Comparison of ENCODE assay signal across 32 cellular contexts in the genomic region with DNA sequence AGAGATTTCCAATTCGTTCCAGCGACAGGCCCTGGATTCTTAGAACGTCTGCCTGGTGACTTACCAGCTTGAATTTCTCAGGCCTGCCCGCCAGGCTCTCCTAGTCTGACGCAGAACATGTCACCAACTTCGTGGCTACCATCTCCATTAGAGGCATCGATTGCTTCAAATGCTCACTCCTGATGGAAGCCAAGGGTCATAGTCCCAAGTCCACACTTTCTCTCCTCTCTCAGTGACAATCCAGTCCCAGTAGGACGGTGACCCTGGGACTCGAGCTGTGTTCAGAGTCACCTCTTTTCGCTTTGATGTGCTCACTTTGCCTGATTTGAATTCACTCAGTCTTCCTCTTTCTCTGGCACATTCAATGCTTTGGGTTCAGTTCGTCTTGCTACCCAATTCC.
A peak's percentile ranks its signal among the peaks of the same experiment; 100 is the strongest.
DNase-seq lines count a peak whose midpoint lies in the region; ATAC-seq, FAIRE-seq and TF ChIP-seq lines count a peak whose summit lies in the region.
"Had no signal": no experiment of that assay in that cellular context is flagged by ENCODE, and none has a peak within 500 bp of the region (broad histone marks: within the 10 kb centered on the region; RNA-seq: fewer than 3 reads in every experiment).

No MANE protein-coding gene starts in this region.

- peak overlapping the region; percentile 54 for H2BK5ac ChIP-seq in mesendoderm (ENCODE audit: low read length)

- H3K27me3 ChIP-seq in CD4-positive, CD25-positive, alpha-beta regulatory T cell (ENCODE audit: control insufficient read depth, insufficient read depth, low read length): no peaks in the 10 kb centered on the region
- no peaks in the 10 kb centered on the region for H3K27me3 ChIP-seq in mesendoderm (ENCODE audit: insufficient read depth, low read length, poor library complexity)
- H3K27me3 ChIP-seq in MM.1S (replicated peaks; ENCODE audit: insufficient read depth, low read length): no peaks in the 10 kb centered on the region; the same call in 1 of the 2 replicates
- H3K27me3 ChIP-seq: gastroesophageal sphincter, hepatocyte, testis, uterus had no signal

- no peak overlapping the region for H3K4ac ChIP-seq in mesendoderm (ENCODE audit: low read depth, low read length)

- no peaks in the 10 kb centered on the region for H3K27me3 Mint-ChIP-seq in activated CD4-positive, alpha-beta T cell treated with anti-CD3 and anti-CD28 coated beads, Interleukin-2, amount 10 ng/mL, durations not matched to agents 24 days and 14 days
- no peaks in the 10 kb centered on the region for H3K27me3 Mint-ChIP-seq in CD4-positive, CD25-positive, alpha-beta regulatory T cell
- H3K27me3 Mint-ChIP-seq in activated T-helper 2 cell treated with anti-CD3 and anti-CD28 coated beads, Interferon-gamma antibody, Interleukin-2, Interleukin-4, amounts not matched to agents 10 μg/mL and 5 μg/mL and 100 μg/mL, durations not matched to agents 14 hours and 24 hours and 36 hours (ENCODE audit: low read depth): no peaks in the 10 kb centered on the region

- FAIRE-seq in GM12891 (lab: Jason Lieb, UNC): no peak
- FAIRE-seq: A204.1, colon, RCC 7860 had no signal

- no peak overlapping the region for H2BK120ac ChIP-seq in mesendoderm (ENCODE audit: low read depth, low read length)

- peaks cover 62% of the 10 kb centered on the region for H3K4me1 Mint-ChIP-seq in activated CD4-positive, alpha-beta T cell treated with anti-CD3 and anti-CD28 coated beads, Interleukin-2, amount 10 ng/mL, durations not matched to agents 24 days and 14 days
- peaks cover 5 to 23% (median 20%) of the 10 kb centered on the region in 4 donors for H3K4me1 Mint-ChIP-seq in CD4-positive, CD25-positive, alpha-beta regulatory T cell
- peaks cover 53% of the 10 kb centered on the region for H3K4me1 Mint-ChIP-seq in activated T-helper 2 cell treated with anti-CD3 and anti-CD28 coated beads, Interferon-gamma antibody, Interleukin-2, Interleukin-4, amounts not matched to agents 10 μg/mL and 5 μg/mL and 100 μg/mL, durations not matched to agents 14 hours and 24 hours and 36 hours (ENCODE audit: low read depth)

- H2AK5ac ChIP-seq in mesendoderm (ENCODE audit: low read length): peak overlapping the region; percentile 92

- H3K27ac Mint-ChIP-seq in activated CD4-positive, alpha-beta T cell treated with anti-CD3 and anti-CD28 coated beads, Interleukin-2, amount 10 ng/mL, durations not matched to agents 24 days and 14 days: peak overlapping the region; percentile 89
- H3K27ac Mint-ChIP-seq in CD4-positive, CD25-positive, alpha-beta regulatory T cell: peak overlapping the region in 2 of 3 donors; percentile 42 to 44
- H3K27ac Mint-ChIP-seq in activated T-helper 2 cell treated with anti-CD3 and anti-CD28 coated beads, Interferon-gamma antibody, Interleukin-2, Interleukin-4, amounts not matched to agents 10 μg/mL and 5 μg/mL and 100 μg/mL, durations not matched to agents 14 hours and 24 hours and 36 hours: peak overlapping the region; percentile 77

- no peak for TF ChIP-seq POLR2A in GM12891 (IDR thresholded peaks at IDR 0.05; ENCODE audit: low read depth, low read length)

- H3K9me3 ChIP-seq in CD4-positive, CD25-positive, alpha-beta regulatory T cell (ENCODE audit: control insufficient read depth in 2 of 2, low read length in 2 of 2): no peaks in the 10 kb centered on the region
- H3K9me3 ChIP-seq in MM.1S (replicated peaks; ENCODE audit: insufficient read depth, low read length): no peaks in the 10 kb centered on the region
- H3K9me3 ChIP-seq: gastroesophageal sphincter, mucosa of descending colon, testis, uterus had no signal

- H3K36me3 ChIP-seq in CD4-positive, CD25-positive, alpha-beta regulatory T cell (ENCODE audit: control insufficient read depth, insufficient read depth, low read length): no peaks in the 10 kb centered on the region
- H3K36me3 ChIP-seq in mesendoderm (ENCODE audit: control insufficient read depth, insufficient read depth, low read length) (no peaks in the 10 kb centered on the region), MM.1S (replicated peaks; ENCODE audit: insufficient read depth, low read length) (no peaks in the 10 kb centered on the region)
- H3K36me3 ChIP-seq: gastroesophageal sphincter, uterus had no signal

- no CpG with 5 or more reads among the region's 11 CpGs for WGBS in mesendoderm (ENCODE audit: extremely low coverage, insufficient coverage, low lambda C conversion rate)

- H3K4me1 ChIP-seq in CD4-positive, CD25-positive, alpha-beta regulatory T cell (ENCODE audit: control insufficient read depth, insufficient read depth, low read length, poor library complexity, severe bottlenecking): peaks cover 19% of the 10 kb centered on the region
- H3K4me1 ChIP-seq in mesendoderm (ENCODE audit: control insufficient read depth, low read depth, low read length) (peaks cover 14% of the 10 kb centered on the region), MM.1S (ENCODE audit: low read length) (no peaks in the 10 kb centered on the region)
- H3K4me1 ChIP-seq: gastroesophageal sphincter, uterus had no signal

- H3K4me2 ChIP-seq in mesendoderm (ENCODE audit: low read length) (no peak overlapping the region), MM.1S (ENCODE audit: low read depth, low read length) (no peak overlapping the region)
- H3K4me2 ChIP-seq: hepatocyte had no signal

- H3K4me3 ChIP-seq in CD4-positive, CD25-positive, alpha-beta regulatory T cell (ENCODE audit: low read depth, low read length): no peak overlapping the region
- H3K4me3 ChIP-seq in mesendoderm (ENCODE audit: low read length) (no peak overlapping the region), MM.1S (ENCODE audit: low read length) (no peak overlapping the region)
- H3K4me3 ChIP-seq: gastroesophageal sphincter, hepatocyte, lung, mucosa of descending colon, testis, uterus had no signal

- H3K9me2 ChIP-seq in MM.1S (replicated peaks; ENCODE audit: insufficient read depth, low read length): no peaks in the 10 kb centered on the region

- peak overlapping the region; percentile 7 for H3K4me3 Mint-ChIP-seq in activated CD4-positive, alpha-beta T cell treated with anti-CD3 and anti-CD28 coated beads, Interleukin-2, amount 10 ng/mL, durations not matched to agents 24 days and 14 days
- no peak overlapping the region for H3K4me3 Mint-ChIP-seq in CD4-positive, CD25-positive, alpha-beta regulatory T cell
- peak overlapping the region; percentile 1 for H3K4me3 Mint-ChIP-seq in activated T-helper 2 cell treated with anti-CD3 and anti-CD28 coated beads, Interferon-gamma antibody, Interleukin-2, Interleukin-4, amounts not matched to agents 10 μg/mL and 5 μg/mL and 100 μg/mL, durations not matched to agents 14 hours and 24 hours and 36 hours (ENCODE audit: low read depth)

- no peak for DNase-seq in activated CD4-positive, alpha-beta T cell treated with anti-CD3 and anti-CD28 coated beads, Interleukin-2, amount 10 ng/mL, durations not matched to agents 24 days and 14 days
- no peak for DNase-seq in activated CD4-positive, alpha-beta T cell treated with anti-CD3 and anti-CD28 coated beads, Interleukin-2, amount 50 U/mL, for 48 hours
- no peak for DNase-seq in CD4-positive, CD25-positive, alpha-beta regulatory T cell
- DNase-seq in activated T-helper 2 cell treated with anti-CD3 and anti-CD28 coated beads, Interferon-gamma antibody, Interleukin-2, Interleukin-4, amounts not matched to agents 10 μg/mL and 5 μg/mL and 100 μg/mL, durations not matched to agents 14 hours and 24 hours and 36 hours (ENCODE audit: low spot score): no peak
- DNase-seq in mesendoderm: no peak
- DNase-seq in GM12891 (ENCODE audit: insufficient read length, low spot score): no peak
- no peak for DNase-seq in central memory CD4-positive, alpha-beta T cell
- no peak for DNase-seq in MM.1S
- DNase-seq: activated gamma-delta T cell; anterior cingulate cortex; Calu3; DMS79; effector CD8-positive, alpha-beta T cell; GDM1; Kasumi-1; kidney glomerular epithelial cell; mucosa of descending colon; NCI-H1436; NCI-H226; SHP77 treated with DMSO at 0.1 percent for 48 hours; stimulated activated CD4-positive, alpha-beta T cell treated with anti-CD3 and anti-CD28 coated beads, Interleukin-15, amount 100 ng/mL, for 24 hours; stimulated activated CD4-positive, alpha-beta T cell treated with anti-CD3 and anti-CD28 coated beads, Interleukin-4, amount 100 ng/mL, for 4 hours; T1000; testis had no signal

- peak overlapping the region; percentile 18 for H3K56ac ChIP-seq in mesendoderm (ENCODE audit: low read length)

- H3K79me1 ChIP-seq in mesendoderm (ENCODE audit: low read length): no peaks in the 10 kb centered on the region

- H3K18ac ChIP-seq in mesendoderm (ENCODE audit: low read length): no peak overlapping the region

- no peak overlapping the region for H3K27ac ChIP-seq in CD4-positive, CD25-positive, alpha-beta regulatory T cell (ENCODE audit: insufficient read depth, low read length, poor library complexity, severe bottlenecking)
- H3K27ac ChIP-seq in mesendoderm (ENCODE audit: low read depth, low read length) (no peak overlapping the region), MM.1S (ENCODE audit: low read length) (no peak overlapping the region)
- H3K27ac ChIP-seq: gastroesophageal sphincter, hepatocyte, testis, uterus, VCaP had no signal

- H4K5ac ChIP-seq in mesendoderm (ENCODE audit: low read length): no peak overlapping the region

- no peak overlapping the region for H3K23ac ChIP-seq in mesendoderm (ENCODE audit: low read length)

- no peak overlapping the region for H4K8ac ChIP-seq in mesendoderm (ENCODE audit: low read depth, low read length)

- H3K9me3 Mint-ChIP-seq in activated CD4-positive, alpha-beta T cell treated with anti-CD3 and anti-CD28 coated beads, Interleukin-2, amount 10 ng/mL, durations not matched to agents 24 days and 14 days: no peaks in the 10 kb centered on the region
- H3K9me3 Mint-ChIP-seq in CD4-positive, CD25-positive, alpha-beta regulatory T cell: no peaks in the 10 kb centered on the region
- no peaks in the 10 kb centered on the region for H3K9me3 Mint-ChIP-seq in activated T-helper 2 cell treated with anti-CD3 and anti-CD28 coated beads, Interferon-gamma antibody, Interleukin-2, Interleukin-4, amounts not matched to agents 10 μg/mL and 5 μg/mL and 100 μg/mL, durations not matched to agents 14 hours and 24 hours and 36 hours

- no peak for TF ChIP-seq CTCF in MM.1S (IDR thresholded peaks at IDR 0.05; ENCODE audit: low read length)

- peaks cover 24% of the 10 kb centered on the region for H3K36me3 Mint-ChIP-seq in activated CD4-positive, alpha-beta T cell treated with anti-CD3 and anti-CD28 coated beads, Interleukin-2, amount 10 ng/mL, durations not matched to agents 24 days and 14 days (ENCODE audit: low read depth)
- H3K36me3 Mint-ChIP-seq in CD4-positive, CD25-positive, alpha-beta regulatory T cell: no peaks in the 10 kb centered on the region
- H3K36me3 Mint-ChIP-seq in activated T-helper 2 cell treated with anti-CD3 and anti-CD28 coated beads, Interferon-gamma antibody, Interleukin-2, Interleukin-4, amounts not matched to agents 10 μg/mL and 5 μg/mL and 100 μg/mL, durations not matched to agents 14 hours and 24 hours and 36 hours (ENCODE audit: low read depth): peaks cover 31% of the 10 kb centered on the region

- H3K9ac ChIP-seq in mesendoderm (ENCODE audit: low read length) (no peak overlapping the region), MM.1S (ENCODE audit: low read length) (no peak overlapping the region)

- H2BK15ac ChIP-seq in mesendoderm (replicated peaks; ENCODE audit: low read depth): no peak overlapping the region

- H3F3A ChIP-seq in MM.1S (ENCODE audit: insufficient read depth, low read length): no peaks in the 10 kb centered on the region

- no peak overlapping the region for H2AFZ ChIP-seq in MM.1S (ENCODE audit: low read length)
- H2AFZ ChIP-seq: hepatocyte had no signal

- H4K20me1 ChIP-seq in MM.1S (ENCODE audit: insufficient read depth, low read length): no peaks in the 10 kb centered on the region

- H3K79me2 ChIP-seq in mesendoderm (ENCODE audit: control insufficient read depth, insufficient read depth, low read length) (no peaks in the 10 kb centered on the region), MM.1S (ENCODE audit: low read length) (no peaks in the 10 kb centered on the region)
- H3K79me2 ChIP-seq: hepatocyte had no signal

- intact Hi-C loops in activated CD4-positive, alpha-beta T cell treated with anti-CD3 and anti-CD28 coated beads, Interleukin-2, amount 10 ng/mL, durations not matched to agents 24 days and 14 days (cut with micrococcal nuclease): loop anchor here (2.0 to 10.0 kb wide), 4 partner anchors 42 to 385 kb away; a partner anchor contains a TSS
- intact Hi-C loops in activated T-helper 2 cell treated with anti-CD3 and anti-CD28 coated beads, Interferon-gamma antibody, Interleukin-2, Interleukin-4, amounts not matched to agents 10 μg/mL and 5 μg/mL and 100 μg/mL, durations not matched to agents 14 hours and 24 hours and 36 hours (cut with micrococcal nuclease): loop anchor here (2.0 to 10.0 kb wide), 4 partner anchors 15 to 283 kb away; no protein-coding TSS in a partner anchor

- ATAC-seq in CD4-positive, CD25-positive, alpha-beta regulatory T cell (ENCODE audit: low read depth in 2 of 2): no peak
- ATAC-seq: gastroesophageal sphincter, mucosa of descending colon had no signal

Comparison
In these comparisons a context has a peak if more than half of its experiments do, and no peak if none do; other contexts are left out.
1. H3K4me3 Mint-ChIP-seq: peak in activated CD4-positive, alpha-beta T cell treated with anti-CD3 and anti-CD28 coated beads, Interleukin-2, amount 10 ng/mL, durations not matched to agents 24 days and 14 days (single experiment) and activated T-helper 2 cell treated with anti-CD3 and anti-CD28 coated beads, Interferon-gamma antibody, Interleukin-2, Interleukin-4, amounts not matched to agents 10 μg/mL and 5 μg/mL and 100 μg/mL, durations not matched to agents 14 hours and 24 hours and 36 hours (single experiment); none in CD4-positive, CD25-positive, alpha-beta regulatory T cell (0 of 4).
2. Peak in every context shown above with its lines, with median percentiles within 50 percentile points of each other: H3K27ac Mint-ChIP-seq.